ENCODE assay signal across 21 cellular contexts in the genomic region with DNA sequence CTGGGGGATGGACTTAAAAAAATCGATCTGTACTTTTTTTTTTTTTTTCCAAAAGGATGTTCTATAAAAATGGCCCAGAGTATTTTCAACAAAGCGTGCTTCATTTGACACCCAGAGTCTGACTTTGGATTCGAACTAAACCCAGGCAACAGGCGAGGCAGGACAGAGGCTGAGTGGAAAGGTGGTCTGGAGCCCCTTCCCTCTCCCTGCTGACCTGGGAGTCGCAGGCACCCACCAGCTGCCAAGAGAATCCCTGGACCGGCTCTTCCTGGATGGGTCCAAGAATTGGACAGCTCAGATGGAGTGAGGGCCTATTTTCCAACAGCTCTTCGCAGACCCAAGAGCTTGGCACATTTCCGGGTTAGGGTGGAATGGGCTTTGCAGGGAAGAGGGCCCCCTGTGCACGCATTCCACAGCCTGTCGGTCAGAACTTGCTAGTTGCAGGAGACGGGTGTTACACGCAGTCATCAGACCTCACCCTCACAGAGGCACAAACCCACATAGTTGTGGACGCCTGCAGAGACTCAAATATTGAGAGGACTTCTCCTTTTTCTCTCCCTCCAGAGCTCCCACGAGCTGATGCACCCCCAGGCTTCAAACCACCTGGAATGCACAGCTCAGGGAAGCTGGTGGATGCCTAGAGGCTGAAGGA. TPM values are rescaled to one million over a fixed set of nuclear protein-coding genes. Genes with fewer than 3 reads are reported as not detected.
DNase-seq lines count a peak whose midpoint lies in the region; TF ChIP-seq lines count a peak whose summit lies in the region.
"Had no signal": no experiment of that assay in that cellular context is flagged by ENCODE, and none has a peak within 500 bp of the region (broad histone marks: within the 10 kb centered on the region; RNA-seq: fewer than 3 reads in every experiment).

No MANE protein-coding gene starts in this region.

- peaks cover 23% of the 10 kb centered on the region for H3K36me3 Mint-ChIP-seq in chondrocyte (ENCODE audit: low read depth)
- H3K36me3 Mint-ChIP-seq: stimulated activated memory B cell treated with anti-CD40 and anti-IgM and Interleukin-4, amounts not matched to agents 10 μg/mL and 1 μg/mL and 100 μg/mL, for 72 hours had no signal

- no peaks in the 10 kb centered on the region for H3K9me3 ChIP-seq in osteoblast (ENCODE audit: low read depth, low read length)
- H3K9me3 ChIP-seq in HAP-1 = no peaks in the 10 kb centered on the region
- H3K9me3 ChIP-seq: BLaER1 treated with 17β-estradiol and CSF1 and Interleukin-3, amounts not matched to agents 10 nM and 100 nM; SJCRH30; upper lobe of left lung had no signal

- H3K27ac ChIP-seq in osteoblast (ENCODE audit: low read depth, low read length) = no peak overlapping the region
- H3K27ac ChIP-seq: brain microvascular endothelial cell, PC-9, SJCRH30, upper lobe of left lung had no signal

- peaks cover 7% of the 10 kb centered on the region for H4K20me1 ChIP-seq in osteoblast (ENCODE audit: insufficient read depth, low read length)

- DNase-seq in H7 (peak; percentile 36), MV-4-11 (lab: John Stamatoyannopoulos, UW) (peak; percentile 91), chondrocyte (ENCODE audit: low spot score) (peak; percentile 56), osteoblast (ENCODE audit: insufficient read length, low spot score, missing footprints) (peak; percentile 87), HAP-1 (ENCODE audit: low spot score in 2 of 2) (no peak)
- no peak for DNase-seq in activated naive CD4-positive, alpha-beta T cell treated with Interleukin-2 at 50 U/mL for 16 hours
- DNase-seq in activated naive CD4-positive, alpha-beta T cell treated with anti-CD3 and anti-CD28 coated beads, Interleukin-2, amount 50 U/mL, for 16 hours = no peak
- DNase-seq: activated gamma-delta T cell; activated T-cell treated with anti-CD3 and anti-CD28 coated beads, Interleukin-2, amount 50 U/mL, for 4 hours; brain microvascular endothelial cell; COR-L47; NCI-H1092 treated with DMSO at 0.1 percent for 48 hours; NCI-H2029; NCI-H524 treated with DMSO at 0.1 percent for 48 hours; nephron progenitor cell; PC-9; SJCRH30; substantia nigra; upper lobe of left lung had no signal

- in situ Hi-C loops in HAP-1 (cut with MboI; ENCODE audit: low sequenced_read_pairs) = no loop called here

- H3K4me1 ChIP-seq in osteoblast (ENCODE audit: insufficient read depth, low read length) (peaks cover 4% of the 10 kb centered on the region), HAP-1 (no peaks in the 10 kb centered on the region)
- H3K4me1 ChIP-seq: SJCRH30 had no signal

- H3K4me3 ChIP-seq in H7 (ENCODE audit: insufficient read depth, low read depth, low read length) (no peak overlapping the region), osteoblast (ENCODE audit: insufficient read depth, low read length) (no peak overlapping the region), HAP-1 (no peak overlapping the region)
- H3K4me3 ChIP-seq: BLaER1 treated with 17β-estradiol and CSF1 and Interleukin-3, amounts not matched to agents 10 nM and 100 nM; PC-9; SJCRH30; upper lobe of left lung had no signal

- TF ChIP-seq CTCF in chondrocyte (IDR thresholded peaks at IDR 0.05) = no peak
- no peak for TF ChIP-seq CTCF in osteoblast (IDR thresholded peaks at IDR 0.05; ENCODE audit: extremely low read depth, low read depth, low read length)

- no peak overlapping the region for H3K4me2 ChIP-seq in osteoblast (ENCODE audit: insufficient read depth, low read length)
- H3K4me2 ChIP-seq: PC-9 had no signal

- H3K36me3 ChIP-seq in H7 (replicated peaks; ENCODE audit: control insufficient read depth, insufficient read depth, low read length) (no peaks in the 10 kb centered on the region; the same call in 1 of the 2 replicates), osteoblast (ENCODE audit: insufficient read depth, low read length) (peaks cover 6% of the 10 kb centered on the region), HAP-1 (replicated peaks) (peaks cover 32% of the 10 kb centered on the region)

- H3K27me3 Mint-ChIP-seq in chondrocyte (ENCODE audit: low read depth) = no peaks in the 10 kb centered on the region
- H3K27me3 Mint-ChIP-seq: stimulated activated memory B cell treated with anti-CD40 and anti-IgM and Interleukin-4, amounts not matched to agents 10 μg/mL and 1 μg/mL and 100 μg/mL, for 72 hours had no signal

- H3K4me3 Mint-ChIP-seq in chondrocyte (ENCODE audit: unreplicated experiment) = no peak overlapping the region
- H3K4me3 Mint-ChIP-seq: activated T-cell treated with anti-CD3 and anti-CD28 coated beads, Interleukin-2, amount 50 U/mL, for 4 hours; nephron progenitor cell; stimulated activated memory B cell treated with anti-CD40 and anti-IgM and Interleukin-4, amounts not matched to agents 10 μg/mL and 1 μg/mL and 100 μg/mL, for 72 hours had no signal

- H3K27me3 ChIP-seq in H7 (ENCODE audit: control insufficient read depth, insufficient read depth, low read length) = no peaks in the 10 kb centered on the region
- no peaks in the 10 kb centered on the region for H3K27me3 ChIP-seq in osteoblast (ENCODE audit: insufficient read depth, low read length)
- no peaks in the 10 kb centered on the region for H3K27me3 ChIP-seq in HAP-1 (ENCODE audit: low read depth)
- H3K27me3 ChIP-seq: BLaER1 treated with 17β-estradiol and CSF1 and Interleukin-3, amounts not matched to agents 10 nM and 100 nM; brain microvascular endothelial cell; SJCRH30; upper lobe of left lung had no signal

- no peaks in the 10 kb centered on the region for H3K9me3 Mint-ChIP-seq in chondrocyte (ENCODE audit: low read depth)
- H3K9me3 Mint-ChIP-seq: activated T-cell treated with anti-CD3 and anti-CD28 coated beads, Interleukin-2, amount 50 U/mL, for 4 hours; nephron progenitor cell; stimulated activated memory B cell treated with anti-CD40 and anti-IgM and Interleukin-4, amounts not matched to agents 10 μg/mL and 1 μg/mL and 100 μg/mL, for 72 hours had no signal

- no peak overlapping the region for H2AFZ ChIP-seq in osteoblast (ENCODE audit: low read length)
- H2AFZ ChIP-seq: PC-9 had no signal

- no peak overlapping the region for H3K27ac Mint-ChIP-seq in chondrocyte (ENCODE audit: unreplicated experiment)
- H3K27ac Mint-ChIP-seq: nephron progenitor cell; stimulated activated memory B cell treated with anti-CD40 and anti-IgM and Interleukin-4, amounts not matched to agents 10 μg/mL and 1 μg/mL and 100 μg/mL, for 72 hours had no signal

- no peaks in the 10 kb centered on the region for H3K79me2 ChIP-seq in osteoblast (ENCODE audit: insufficient read depth, low read length)

- peaks cover 21% of the 10 kb centered on the region for H3K4me1 Mint-ChIP-seq in chondrocyte (ENCODE audit: low read depth)
- H3K4me1 Mint-ChIP-seq: nephron progenitor cell; stimulated activated memory B cell treated with anti-CD40 and anti-IgM and Interleukin-4, amounts not matched to agents 10 μg/mL and 1 μg/mL and 100 μg/mL, for 72 hours had no signal

RNA-seq across cellular contexts. Expression of gene KCTD15, which starts 15.2 kb away (rescaled TPM):
- 44.9 and 47.4 TPM in 2 replicates for total RNA-seq in H7 (2014; rRNA removed; shearing (Covaris generic))
- total RNA-seq in chondrocyte (48.1 to 64.2 TPM (median 60.7 TPM) in 3 replicates), osteoblast (39.5 and 55.7 TPM in 2 replicates)

Comparison
In these comparisons a context has a peak if more than half of its experiments do, and no peak if none do; other contexts are left out.
1. DNase-seq: peak in H7 (single experiment), MV-4-11 (single experiment), chondrocyte (single experiment) and osteoblast (single experiment); none in activated naive CD4-positive, alpha-beta T cell treated with Interleukin-2 at 50 U/mL for 16 hours (single experiment), activated naive CD4-positive, alpha-beta T cell treated with anti-CD3 and anti-CD28 coated beads, Interleukin-2, amount 50 U/mL, for 16 hours (single experiment) and HAP-1 (0 of 2).